Comparison of ENCODE assay signal across 30 cellular contexts in genomic region chr10:113038183-113038582, GRCh38.
"Had no signal": no experiment of that assay in that cellular context is flagged by ENCODE, and none has a peak within 500 bp of the region (broad histone marks: within the 10 kb centered on the region; RNA-seq: fewer than 3 reads in every experiment).

No MANE protein-coding gene starts in this region.

- H3K4me1 ChIP-seq: foreskin keratinocyte, uterus had no signal

- H3K9me3 ChIP-seq: esophagus muscularis mucosa, heart left ventricle, right lobe of liver, stomach, suprapubic skin, uterus had no signal

- H3K27ac Mint-ChIP-seq: dendritic cell treated with granulocyte-macrophage colony-stimulating factor and Interleukin-4, amounts not matched to agents 40 ng/mL and 50 ng/mL, for 4 days; memory B cell; natural killer cell treated with Interleukin-12 subunit alpha and Interleukin-12 subunit beta and Interleukin-15 and Interleukin-18, amount 100 ng/mL, for 72 hours; stimulated activated naive B cell treated with anti-CD40 and anti-IgM and Interleukin-4, amounts not matched to agents 10 μg/mL and 1 μg/mL and 100 μg/mL, for 72 hours; T-helper 1 cell treated with Interleukin-12 subunit alpha and Interleukin-12 subunit beta and Interleukin-4 antibody, amounts not matched to agents 30 μg/mL and 1 μg/mL, for 36 hours; type B pancreatic cell had no signal

- H3K27me3 Mint-ChIP-seq: type B pancreatic cell had no signal

- H3K27me3 ChIP-seq: esophagus muscularis mucosa, foreskin keratinocyte, heart left ventricle, right lobe of liver, stomach, suprapubic skin, uterus had no signal

- DNase-seq: activated CD4-positive, alpha-beta T cell treated with anti-CD3 and anti-CD28 coated beads for 4 hours; activated CD4-positive, alpha-beta T cell treated with anti-CD3 and anti-CD28 coated beads, Interleukin-2, amount 50 U/mL, for 4 hours; activated CD8-positive, alpha-beta memory T cell treated with anti-CD3 and anti-CD28 coated beads for 24 hours; activated gamma-delta T cell; activated naive CD4-positive, alpha-beta T cell treated with anti-CD3 and anti-CD28 coated beads, Interleukin-2, amount 50 U/mL, for 16 hours; amniotic stem cell; caudate nucleus; foreskin keratinocyte; heart left ventricle; hypothalamus; immature natural killer cell; kidney; midbrain; posterior cingulate gyrus; right lobe of liver; stimulated activated CD4-positive, alpha-beta T cell treated with anti-CD3 and anti-CD28 coated beads, Interleukin-15, amount 100 ng/mL, for 24 hours; stimulated activated CD4-positive, alpha-beta T cell treated with anti-CD3 and anti-CD28 coated beads, Interleukin-2, amount 100 ng/mL, for 24 hours; stimulated activated naive B cell treated with anti-CD40 and anti-IgM and Interleukin-4, amounts not matched to agents 10 μg/mL and 1 μg/mL and 100 μg/mL, for 72 hours; stomach; T-helper 9 cell; uterus had no signal

- H3K27ac ChIP-seq: esophagus muscularis mucosa, foreskin keratinocyte, heart left ventricle, right lobe of liver, stomach, suprapubic skin, uterus, VCaP had no signal

- H3K4me1 Mint-ChIP-seq: immature natural killer cell, memory B cell had no signal

- H3K36me3 Mint-ChIP-seq: memory B cell; natural killer cell treated with Interleukin-12 subunit alpha and Interleukin-12 subunit beta and Interleukin-15 and Interleukin-18, amount 100 ng/mL, for 72 hours; stimulated activated naive B cell treated with anti-CD40 and anti-IgM and Interleukin-4, amounts not matched to agents 10 μg/mL and 1 μg/mL and 100 μg/mL, for 72 hours had no signal

- H3K4me3 ChIP-seq: esophagus muscularis mucosa, heart left ventricle, right lobe of liver, stomach, suprapubic skin, uterus had no signal

- ATAC-seq: foreskin keratinocyte; heart left ventricle; natural killer cell treated with Interleukin-12 subunit alpha and Interleukin-12 subunit beta and Interleukin-15 and Interleukin-18, amount 100 ng/mL, for 72 hours; right lobe of liver had no signal

- FAIRE-seq: kidney, TTC549 had no signal

- H3K4me3 Mint-ChIP-seq: dendritic cell treated with granulocyte-macrophage colony-stimulating factor and Interleukin-4, amounts not matched to agents 40 ng/mL and 50 ng/mL, for 4 days; immature natural killer cell; memory B cell; natural killer cell treated with Interleukin-12 subunit alpha and Interleukin-12 subunit beta and Interleukin-15 and Interleukin-18, amount 100 ng/mL, for 72 hours; stimulated activated naive B cell treated with anti-CD40 and anti-IgM and Interleukin-4, amounts not matched to agents 10 μg/mL and 1 μg/mL and 100 μg/mL, for 72 hours; T-helper 1 cell treated with Interleukin-12 subunit alpha and Interleukin-12 subunit beta and Interleukin-4 antibody, amounts not matched to agents 30 μg/mL and 1 μg/mL, for 36 hours; type B pancreatic cell had no signal

- H3K36me3 ChIP-seq: esophagus muscularis mucosa, right lobe of liver, suprapubic skin, uterus had no signal

- H3K9me3 Mint-ChIP-seq: dendritic cell treated with granulocyte-macrophage colony-stimulating factor and Interleukin-4, amounts not matched to agents 40 ng/mL and 50 ng/mL, for 4 days; immature natural killer cell; natural killer cell treated with Interleukin-12 subunit alpha and Interleukin-12 subunit beta and Interleukin-15 and Interleukin-18, amount 100 ng/mL, for 72 hours; stimulated activated naive B cell treated with anti-CD40 and anti-IgM and Interleukin-4, amounts not matched to agents 10 μg/mL and 1 μg/mL and 100 μg/mL, for 72 hours; T-helper 1 cell treated with Interleukin-12 subunit alpha and Interleukin-12 subunit beta and Interleukin-4 antibody, amounts not matched to agents 30 μg/mL and 1 μg/mL, for 36 hours had no signal
